In the genomic region with DNA sequence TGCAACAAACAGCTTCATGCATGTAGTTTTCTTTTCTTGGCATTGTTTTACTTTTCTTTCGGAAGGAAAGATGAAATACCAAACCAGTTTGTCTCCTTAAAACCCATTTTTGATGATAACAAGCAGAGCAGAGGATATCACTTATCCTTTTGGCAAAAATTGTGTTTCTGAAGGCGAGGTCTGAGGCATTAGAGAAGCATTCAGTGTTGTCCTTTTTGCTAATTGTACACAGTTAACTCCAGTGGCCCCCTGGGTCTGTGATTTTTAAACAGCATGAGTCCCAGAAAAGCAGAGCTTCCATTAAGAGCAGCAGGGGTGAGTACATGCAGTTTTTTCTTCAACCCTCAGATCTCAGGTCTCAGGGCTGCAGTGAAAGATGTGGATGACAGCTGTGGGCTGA, we compare ENCODE assay signal across 13 cellular contexts. TPM values are rescaled to one million over a fixed set of nuclear protein-coding genes. Genes with fewer than 3 reads are reported as not detected.
DNase-seq lines count a peak whose midpoint lies in the region; ATAC-seq and TF ChIP-seq lines count a peak whose summit lies in the region.
"Had no signal": no experiment of that assay in that cellular context is flagged by ENCODE, and none has a peak within 500 bp of the region (broad histone marks: within the 10 kb centered on the region; RNA-seq: fewer than 3 reads in every experiment).

No MANE protein-coding gene starts in this region.

- ATAC-seq in CD4-positive, alpha-beta T cell (ENCODE audit: poor library complexity), result no peak
- ATAC-seq in SK-N-SH treated with all-trans-retinoic acid at 6 μM for 48 hours (peak; percentile 49), HG03469 (IDR thresholded peaks at IDR 0.05; ENCODE audit: unreplicated experiment) (no peak)
- ATAC-seq: right lobe of liver had no signal

- H3K4me2 ChIP-seq in GM23248 (ENCODE audit: unreplicated experiment) (no peak overlapping the region), mesenchymal stem cell (ENCODE audit: low read length, poor library complexity, severe bottlenecking) (no peak overlapping the region)

- peaks cover 82% of the 10 kb centered on the region for H3K79me2 ChIP-seq in GM23248 (ENCODE audit: insufficient read depth)

- no peaks in the 10 kb centered on the region for H4K20me1 ChIP-seq in GM23248 (ENCODE audit: insufficient read depth)

- H2BK120ac ChIP-seq in mesenchymal stem cell (ENCODE audit: low read depth, low read length), result no peak overlapping the region

- no peaks in the 10 kb centered on the region for H3K27me3 ChIP-seq in CD4-positive, alpha-beta T cell (ENCODE audit: control insufficient read depth, insufficient read depth, low read length)
- no peaks in the 10 kb centered on the region for H3K27me3 ChIP-seq in GM23248 (replicated peaks; ENCODE audit: insufficient read depth)
- no peaks in the 10 kb centered on the region for H3K27me3 ChIP-seq in mesenchymal stem cell (ENCODE audit: control insufficient read depth in 1 of 2, insufficient read depth in 1 of 2, low read length in 2 of 2)
- H3K27me3 ChIP-seq: right lobe of liver had no signal

- no peak overlapping the region for H3K4ac ChIP-seq in mesenchymal stem cell (ENCODE audit: low read depth in 1 of 2, low read length in 2 of 2)

- H3K9ac ChIP-seq in GM23248, result no peak overlapping the region
- H3K9ac ChIP-seq in mesenchymal stem cell (ENCODE audit: low read length), result peak overlapping the region; percentile 42

- H3K27me3 Mint-ChIP-seq in CD4-positive, alpha-beta T cell, result no peaks in the 10 kb centered on the region
- no peaks in the 10 kb centered on the region for H3K27me3 Mint-ChIP-seq in progenitor cell of endocrine pancreas

- H3K79me1 ChIP-seq in mesenchymal stem cell (replicated peaks; ENCODE audit: low read length, poor library complexity, severe bottlenecking), result peaks cover 8% of the 10 kb centered on the region

- H3F3A ChIP-seq in GM23248 (ENCODE audit: insufficient read depth), result peaks cover 14% of the 10 kb centered on the region; the same call in 1 of the 2 replicates

- no peak for TF ChIP-seq CTCF in CD4-positive, alpha-beta T cell (IDR thresholded peaks at IDR 0.05)
- no peak for TF ChIP-seq CTCF in progenitor cell of endocrine pancreas (IDR thresholded peaks at IDR 0.05; ENCODE audit: unreplicated experiment)

- no peaks in the 10 kb centered on the region for H3K9me2 ChIP-seq in GM23248 (ENCODE audit: insufficient read depth)

- H3K9me3 Mint-ChIP-seq in CD4-positive, alpha-beta T cell, result no peaks in the 10 kb centered on the region
- peaks cover 7% of the 10 kb centered on the region for H3K9me3 Mint-ChIP-seq in progenitor cell of endocrine pancreas (ENCODE audit: low read depth)

- POLR2A ChIA-PET in CD4-positive, alpha-beta T cell (lab: Charles Lee), result interaction anchor here (0.9 to 2.1 kb wide), 5 partner anchors 15 to 45 kb away, joined by 3 to 8 read pairs (median 3); a partner anchor contains a TSS

- no peaks in the 10 kb centered on the region for H3K9me3 ChIP-seq in CD4-positive, alpha-beta T cell (ENCODE audit: control insufficient read depth, low read length)
- no peaks in the 10 kb centered on the region for H3K9me3 ChIP-seq in GM23248 (ENCODE audit: low read depth)
- no peaks in the 10 kb centered on the region for H3K9me3 ChIP-seq in mesenchymal stem cell (ENCODE audit: control insufficient read depth, low read length)
- H3K9me3 ChIP-seq: right lobe of liver had no signal

- in situ Hi-C loops in GM23248 (cut with MboI), result no loop called here

- H3K36me3 ChIP-seq in GM23248 (ENCODE audit: low read depth), result no peaks in the 10 kb centered on the region
- H3K36me3 ChIP-seq in mesenchymal stem cell (ENCODE audit: control insufficient read depth in 1 of 2, insufficient read depth in 2 of 2, low read depth in 1 of 2, low read length in 2 of 2), result no peaks in the 10 kb centered on the region
- H3K36me3 ChIP-seq: right lobe of liver had no signal

- no peak overlapping the region for H3K18ac ChIP-seq in mesenchymal stem cell (ENCODE audit: low read depth in 1 of 2, low read length in 2 of 2)

- no peak overlapping the region for H2BK12ac ChIP-seq in mesenchymal stem cell (ENCODE audit: low read length in 2 of 2)

- H2AFZ ChIP-seq in GM23248, result no peak overlapping the region
- no peak overlapping the region for H2AFZ ChIP-seq in mesenchymal stem cell (ENCODE audit: low read depth, low read length)

- H3K23ac ChIP-seq in mesenchymal stem cell (ENCODE audit: low read length in 2 of 2), result no peak overlapping the region

- H2BK15ac ChIP-seq in mesenchymal stem cell (ENCODE audit: low read depth, poor library complexity, severe bottlenecking), result no peak overlapping the region

- WGBS in GM23248 (ENCODE audit: low coverage in 1 of 2, low lambda C conversion rate in 2 of 2, missing lambda C conversion rate in 2 of 2), 2 experiments, result 29 to 46% methylated on average over 2 of the region's 2 CpGs
- 31% methylated on average over 1 of the region's 2 CpGs for WGBS in mesenchymal stem cell

- no peak overlapping the region for H4K8ac ChIP-seq in mesenchymal stem cell (ENCODE audit: low read length)

- no peak overlapping the region for H2BK5ac ChIP-seq in mesenchymal stem cell (ENCODE audit: low read depth, low read length, poor library complexity, severe bottlenecking)

- H3K27ac ChIP-seq in CD4-positive, alpha-beta T cell (ENCODE audit: low read depth, low read length), result no peak overlapping the region
- no peak overlapping the region for H3K27ac ChIP-seq in GM23248
- H3K27ac ChIP-seq in mesenchymal stem cell (ENCODE audit: low read length, poor library complexity, severe bottlenecking), result no peak overlapping the region
- H3K27ac ChIP-seq: right lobe of liver had no signal

- H3K4me3 Mint-ChIP-seq in CD4-positive, alpha-beta T cell, result peak overlapping the region; percentile 6
- H3K4me3 Mint-ChIP-seq in progenitor cell of endocrine pancreas (ENCODE audit: low read depth), result no peak overlapping the region

- DNase-seq in CD4-positive, alpha-beta T cell, result no peak
- DNase-seq in GM23248 (peak; percentile 6), mesenchymal stem cell (no peak), iPS-NIHi7 (ENCODE audit: extremely low spot score) (no peak), progenitor cell of endocrine pancreas (ENCODE audit: low spot score, unreplicated experiment) (no peak)
- DNase-seq in stimulated activated naive CD4-positive, alpha-beta T cell treated with Interleukin-2 at 50 U/mL for 16 hours (lab: John Stamatoyannopoulos, UW), result no peak
- DNase-seq: activated CD4-positive, alpha-beta T cell treated with anti-CD3 and anti-CD28 coated beads, Interleukin-2, amount 50 U/mL, for 4 hours; amniotic stem cell; GOT3; Kasumi-1; right lobe of liver had no signal

- peaks cover 14% of the 10 kb centered on the region; the same call in 1 of the 2 replicates for H3K4me1 ChIP-seq in GM23248 (ENCODE audit: insufficient read depth)
- peaks cover 5% of the 10 kb centered on the region for H3K4me1 ChIP-seq in mesenchymal stem cell (ENCODE audit: control insufficient read depth, insufficient read depth, low read depth, low read length)

- peak overlapping the region; percentile 63 for H3K27ac Mint-ChIP-seq in CD4-positive, alpha-beta T cell
- H3K27ac Mint-ChIP-seq in progenitor cell of endocrine pancreas, result no peak overlapping the region

- H3K36me3 Mint-ChIP-seq in CD4-positive, alpha-beta T cell (ENCODE audit: low read depth), result peaks cover 14% of the 10 kb centered on the region
- peaks cover 1% of the 10 kb centered on the region for H3K36me3 Mint-ChIP-seq in progenitor cell of endocrine pancreas (ENCODE audit: insufficient read depth)

- H3K4me3 ChIP-seq in GM23248 (no peak overlapping the region), mesenchymal stem cell (ENCODE audit: insufficient read depth in 1 of 2, low read depth in 1 of 2, low read length in 2 of 2) (peak overlapping the region in 1 of 2 experiments; percentile 60)
- H3K4me3 ChIP-seq: right lobe of liver had no signal

- H3K14ac ChIP-seq in mesenchymal stem cell (ENCODE audit: low read length in 2 of 2), result no peak overlapping the region

- H3K4me1 Mint-ChIP-seq in CD4-positive, alpha-beta T cell (ENCODE audit: low read depth), result peaks cover 93% of the 10 kb centered on the region
- peaks cover 32% of the 10 kb centered on the region for H3K4me1 Mint-ChIP-seq in progenitor cell of endocrine pancreas (ENCODE audit: low read depth)

- no peak overlapping the region for H2AK5ac ChIP-seq in mesenchymal stem cell (ENCODE audit: low read length, severe bottlenecking)

- H4K91ac ChIP-seq in mesenchymal stem cell (ENCODE audit: low read length), result no peak overlapping the region

- intact Hi-C loops in CD4-positive, alpha-beta T cell (cut with DNase I, micrococcal nuclease), result loop anchor here in 1 of 2 experiments (2.0 kb wide), 1 partner anchor 37 kb away; no protein-coding TSS in a partner anchor

- CTCF ChIA-PET in CD4-positive, alpha-beta T cell (lab: Charles Lee), result interaction anchor here (1.4 to 1.5 kb wide), 2 partner anchors 20 kb away, joined by 3 to 4 read pairs; no protein-coding TSS in a partner anchor

TF ChIP-seq in SK-N-SH treated with all-trans-retinoic acid at 6 μM for 48 hours, 23 proteins besides CTCF, POLR2A, EP300 and RAD21 (continues in another document):
- TF ChIP-seq SNAI2 (CRISPR knock-in tag; IDR thresholded peaks at IDR 0.05) (no peak), TCF4 (CRISPR knock-in tag; IDR thresholded peaks at IDR 0.05; ENCODE audit: borderline replicate concordance) (no peak), ESRRG (CRISPR knock-in tag; IDR thresholded peaks at IDR 0.05) (no peak), ARNTL (CRISPR knock-in tag; IDR thresholded peaks at IDR 0.05; ENCODE audit: borderline replicate concordance, low read depth) (no peak), CSDC2 (CRISPR knock-in tag; IDR thresholded peaks at IDR 0.05) (no peak), PPARA (CRISPR knock-in tag; IDR thresholded peaks at IDR 0.05; ENCODE audit: borderline replicate concordance) (no peak)

RNA-seq across cellular contexts. Expression of a gene that starts 41.3 kb away (rescaled TPM):
- 10 to 100 TPM; 82.6 to 91.8 TPM for total RNA-seq in CD4-positive, alpha-beta T cell
- 24.3 and 24.4 TPM in 2 replicates for total RNA-seq in GM23248 (2014; rRNA removed; shearing (Covaris generic))
- polyA plus RNA-seq in GM23248 (2016; fragmentation: Nextera tagmentation; extraction: Ambion mirVana), result 15.7 and 17.3 TPM in 2 replicates
- polyA plus RNA-seq in mesenchymal stem cell (2013, experiment 1 of 2), result 2.9 TPM
- 3.6 TPM for polyA plus RNA-seq in mesenchymal stem cell (2013, experiment 2 of 2)
- 28.8 and 30.1 TPM in 2 replicates for total RNA-seq in progenitor cell of endocrine pancreas
